Comparison of ENCODE assay signal across 1 cellular context in the genomic region with DNA sequence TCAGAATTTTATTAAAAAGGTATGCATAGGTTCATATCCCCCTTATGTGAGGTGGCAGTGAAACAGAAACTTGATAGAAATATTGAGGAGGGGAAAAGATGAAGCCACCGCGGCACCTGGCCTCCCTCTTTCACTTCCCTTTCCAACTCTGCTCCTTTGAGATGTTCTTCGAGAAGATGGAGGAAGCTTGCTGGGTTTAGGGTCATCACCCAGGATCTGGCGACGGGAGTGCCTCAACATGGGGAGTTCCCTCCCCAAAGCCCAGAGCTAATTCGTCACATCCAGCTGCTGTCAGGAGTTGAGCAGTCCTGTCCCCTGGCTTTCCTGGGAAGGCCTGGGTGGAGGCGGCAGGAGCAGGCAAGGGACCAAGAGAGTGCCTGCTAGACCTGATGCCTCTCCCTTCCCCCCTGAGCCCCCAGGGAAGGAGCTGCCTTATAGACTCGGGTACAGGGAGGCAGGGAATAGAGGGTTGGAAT.
A peak's percentile ranks its signal among the peaks of the same experiment; 100 is the strongest.
TF ChIP-seq lines count a peak whose summit lies in the region.

No MANE protein-coding gene starts in this region.

TF ChIP-seq in K562, 482 proteins besides CTCF, POLR2A, EP300 and RAD21 (continued from another document):
- TF ChIP-seq NFIX (CRISPR knock-in tag; IDR thresholded peaks at IDR 0.05; ENCODE audit: low read depth) (no peak), SREBF2 (CRISPR knock-in tag; IDR thresholded peaks at IDR 0.05) (no peak), SMARCA4 (IDR thresholded peaks at IDR 0.05) (no peak), MEIS2 (IDR thresholded peaks at IDR 0.05; ENCODE audit: partially characterized antibody) (peak; percentile 36), KAT7 (CRISPR knock-in tag; IDR thresholded peaks at IDR 0.05; ENCODE audit: borderline replicate concordance) (peak; percentile 42; the same call in 1 of the 2 replicates), ZNF263 (CRISPR knock-in tag; IDR thresholded peaks at IDR 0.05; ENCODE audit: borderline replicate concordance) (peak; percentile 17; the same call in 1 of the 2 replicates), ETS2 (tag; IDR thresholded peaks at IDR 0.05; ENCODE audit: borderline replicate concordance, poor library complexity, severe bottlenecking) (no peak), MXI1 (IDR thresholded peaks at IDR 0.05; ENCODE audit: low read depth, low read length) (no peak), DPF2 (IDR thresholded peaks at IDR 0.05) (no peak), HMG20A (CRISPR knock-in tag; conservative IDR thresholded peaks at IDR 0.05) (no peak), ZNF644 (tag; IDR thresholded peaks at IDR 0.05; ENCODE audit: low read depth) (no peak), SOX6 (IDR thresholded peaks at IDR 0.05) (no peak), NFE2 (IDR thresholded peaks at IDR 0.05; ENCODE audit: low read depth) (no peak), ZFPM2 (CRISPR knock-in tag; IDR thresholded peaks at IDR 0.05) (no peak), ZNF764 (CRISPR knock-in tag; IDR thresholded peaks at IDR 0.05; ENCODE audit: low read depth) (no peak), PYGO2 (tag; IDR thresholded peaks at IDR 0.05) (no peak), HNRNPK (IDR thresholded peaks at IDR 0.05; ENCODE audit: low read depth, low read length, poor library complexity, severe bottlenecking) (no peak), YY1 (IDR thresholded peaks at IDR 0.05; ENCODE audit: borderline replicate concordance in 1 of 3, control insufficient read depth in 1 of 3, extremely low read depth in 1 of 3, insufficient read depth in 3 of 3, insufficient read length in 1 of 3, insufficient replicate concordance in 2 of 3, low read depth in 1 of 3, low read length in 2 of 3) (peak in 1 of 3 experiments; percentile 9), SPI1 (IDR thresholded peaks at IDR 0.05; ENCODE audit: borderline replicate concordance, low read depth, low read length) (peak; percentile 48; the same call in 1 of the 2 replicates)
- TF ChIP-seq, protein P1, sequence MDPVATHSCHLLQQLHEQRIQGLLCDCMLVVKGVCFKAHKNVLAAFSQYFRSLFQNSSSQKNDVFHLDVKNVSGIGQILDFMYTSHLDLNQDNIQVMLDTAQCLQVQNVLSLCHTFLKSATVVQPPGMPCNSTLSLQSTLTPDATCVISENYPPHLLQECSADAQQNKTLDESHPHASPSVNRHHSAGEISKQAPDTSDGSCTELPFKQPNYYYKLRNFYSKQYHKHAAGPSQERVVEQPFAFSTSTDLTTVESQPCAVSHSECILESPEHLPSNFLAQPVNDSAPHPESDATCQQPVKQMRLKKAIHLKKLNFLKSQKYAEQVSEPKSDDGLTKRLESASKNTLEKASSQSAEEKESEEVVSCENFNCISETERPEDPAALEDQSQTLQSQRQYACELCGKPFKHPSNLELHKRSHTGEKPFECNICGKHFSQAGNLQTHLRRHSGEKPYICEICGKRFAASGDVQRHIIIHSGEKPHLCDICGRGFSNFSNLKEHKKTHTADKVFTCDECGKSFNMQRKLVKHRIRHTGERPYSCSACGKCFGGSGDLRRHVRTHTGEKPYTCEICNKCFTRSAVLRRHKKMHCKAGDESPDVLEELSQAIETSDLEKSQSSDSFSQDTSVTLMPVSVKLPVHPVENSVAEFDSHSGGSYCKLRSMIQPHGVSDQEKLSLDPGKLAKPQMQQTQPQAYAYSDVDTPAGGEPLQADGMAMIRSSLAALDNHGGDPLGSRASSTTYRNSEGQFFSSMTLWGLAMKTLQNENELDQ (CRISPR knock-in tag; IDR thresholded peaks at IDR 0.05; ENCODE audit: borderline replicate concordance), result no peak
- TF ChIP-seq, protein P2, sequence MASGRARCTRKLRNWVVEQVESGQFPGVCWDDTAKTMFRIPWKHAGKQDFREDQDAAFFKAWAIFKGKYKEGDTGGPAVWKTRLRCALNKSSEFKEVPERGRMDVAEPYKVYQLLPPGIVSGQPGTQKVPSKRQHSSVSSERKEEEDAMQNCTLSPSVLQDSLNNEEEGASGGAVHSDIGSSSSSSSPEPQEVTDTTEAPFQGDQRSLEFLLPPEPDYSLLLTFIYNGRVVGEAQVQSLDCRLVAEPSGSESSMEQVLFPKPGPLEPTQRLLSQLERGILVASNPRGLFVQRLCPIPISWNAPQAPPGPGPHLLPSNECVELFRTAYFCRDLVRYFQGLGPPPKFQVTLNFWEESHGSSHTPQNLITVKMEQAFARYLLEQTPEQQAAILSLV (tag; IDR thresholded peaks at IDR 0.05), result no peak
- TF ChIP-seq, protein P3, sequence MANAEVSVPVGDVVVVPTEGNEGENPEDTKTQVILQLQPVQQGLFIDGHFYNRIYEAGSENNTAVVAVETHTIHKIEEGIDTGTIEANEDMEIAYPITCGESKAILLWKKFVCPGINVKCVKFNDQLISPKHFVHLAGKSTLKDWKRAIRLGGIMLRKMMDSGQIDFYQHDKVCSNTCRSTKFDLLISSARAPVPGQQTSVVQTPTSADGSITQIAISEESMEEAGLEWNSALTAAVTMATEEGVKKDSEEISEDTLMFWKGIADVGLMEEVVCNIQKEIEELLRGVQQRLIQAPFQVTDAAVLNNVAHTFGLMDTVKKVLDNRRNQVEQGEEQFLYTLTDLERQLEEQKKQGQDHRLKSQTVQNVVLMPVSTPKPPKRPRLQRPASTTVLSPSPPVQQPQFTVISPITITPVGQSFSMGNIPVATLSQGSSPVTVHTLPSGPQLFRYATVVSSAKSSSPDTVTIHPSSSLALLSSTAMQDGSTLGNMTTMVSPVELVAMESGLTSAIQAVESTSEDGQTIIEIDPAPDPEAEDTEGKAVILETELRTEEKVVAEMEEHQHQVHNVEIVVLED (CRISPR knock-in tag; IDR thresholded peaks at IDR 0.05), result no peak
- TF ChIP-seq, protein P4, sequence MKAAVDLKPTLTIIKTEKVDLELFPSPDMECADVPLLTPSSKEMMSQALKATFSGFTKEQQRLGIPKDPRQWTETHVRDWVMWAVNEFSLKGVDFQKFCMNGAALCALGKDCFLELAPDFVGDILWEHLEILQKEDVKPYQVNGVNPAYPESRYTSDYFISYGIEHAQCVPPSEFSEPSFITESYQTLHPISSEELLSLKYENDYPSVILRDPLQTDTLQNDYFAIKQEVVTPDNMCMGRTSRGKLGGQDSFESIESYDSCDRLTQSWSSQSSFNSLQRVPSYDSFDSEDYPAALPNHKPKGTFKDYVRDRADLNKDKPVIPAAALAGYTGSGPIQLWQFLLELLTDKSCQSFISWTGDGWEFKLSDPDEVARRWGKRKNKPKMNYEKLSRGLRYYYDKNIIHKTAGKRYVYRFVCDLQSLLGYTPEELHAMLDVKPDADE (conservative IDR thresholded peaks at IDR 0.05; ENCODE audit: control insufficient read depth, low read depth, low read length), result no peak
- TF ChIP-seq, protein P5, sequence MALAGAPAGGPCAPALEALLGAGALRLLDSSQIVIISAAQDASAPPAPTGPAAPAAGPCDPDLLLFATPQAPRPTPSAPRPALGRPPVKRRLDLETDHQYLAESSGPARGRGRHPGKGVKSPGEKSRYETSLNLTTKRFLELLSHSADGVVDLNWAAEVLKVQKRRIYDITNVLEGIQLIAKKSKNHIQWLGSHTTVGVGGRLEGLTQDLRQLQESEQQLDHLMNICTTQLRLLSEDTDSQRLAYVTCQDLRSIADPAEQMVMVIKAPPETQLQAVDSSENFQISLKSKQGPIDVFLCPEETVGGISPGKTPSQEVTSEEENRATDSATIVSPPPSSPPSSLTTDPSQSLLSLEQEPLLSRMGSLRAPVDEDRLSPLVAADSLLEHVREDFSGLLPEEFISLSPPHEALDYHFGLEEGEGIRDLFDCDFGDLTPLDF (CRISPR knock-in tag; IDR thresholded peaks at IDR 0.05), result no peak
- TF ChIP-seq, protein P6, sequence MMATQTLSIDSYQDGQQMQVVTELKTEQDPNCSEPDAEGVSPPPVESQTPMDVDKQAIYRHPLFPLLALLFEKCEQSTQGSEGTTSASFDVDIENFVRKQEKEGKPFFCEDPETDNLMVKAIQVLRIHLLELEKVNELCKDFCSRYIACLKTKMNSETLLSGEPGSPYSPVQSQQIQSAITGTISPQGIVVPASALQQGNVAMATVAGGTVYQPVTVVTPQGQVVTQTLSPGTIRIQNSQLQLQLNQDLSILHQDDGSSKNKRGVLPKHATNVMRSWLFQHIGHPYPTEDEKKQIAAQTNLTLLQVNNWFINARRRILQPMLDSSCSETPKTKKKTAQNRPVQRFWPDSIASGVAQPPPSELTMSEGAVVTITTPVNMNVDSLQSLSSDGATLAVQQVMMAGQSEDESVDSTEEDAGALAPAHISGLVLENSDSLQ (IDR thresholded peaks at IDR 0.05), result peak; percentile 44
